8 cellular contexts compared by ENCODE assay signal in the genomic region with DNA sequence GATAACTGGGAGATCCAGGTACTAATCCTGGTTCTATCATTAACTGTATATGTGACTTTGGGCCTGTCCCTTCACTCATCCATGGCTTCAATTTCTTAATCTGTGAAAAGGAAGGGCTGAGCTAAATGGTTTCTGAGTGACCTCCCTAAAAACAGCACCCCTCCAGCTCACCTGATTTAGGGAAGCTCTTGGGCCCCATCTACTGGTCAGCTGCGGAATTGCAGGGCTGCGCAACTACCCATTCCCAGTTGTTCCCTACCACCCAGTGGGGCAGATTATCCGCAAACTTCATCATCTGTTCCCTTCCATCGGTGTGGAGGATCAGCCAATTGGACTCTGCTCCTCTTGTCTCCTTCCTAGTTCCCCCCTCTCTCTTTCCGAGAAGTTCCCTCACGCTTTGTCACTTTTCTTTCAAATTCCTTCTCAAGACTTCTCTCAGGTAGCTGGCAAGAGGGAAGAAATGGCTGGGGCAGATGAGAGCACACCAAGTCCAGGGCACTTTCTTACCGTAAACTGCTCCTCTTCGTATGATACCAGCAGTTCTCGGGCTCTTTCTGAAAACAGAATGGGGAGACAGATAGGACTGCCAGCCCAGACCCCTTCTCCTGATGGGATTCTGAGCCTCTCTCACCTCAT. TPM values are rescaled to one million over a fixed set of nuclear protein-coding genes. Genes with fewer than 3 reads are reported as not detected.
DNase-seq lines count a peak whose midpoint lies in the region; ATAC-seq, FAIRE-seq and TF ChIP-seq lines count a peak whose summit lies in the region.

No MANE protein-coding gene starts in this region.

- no peak overlapping the region for H3K27ac Mint-ChIP-seq in T-helper 17 cell

- H4K20me1 ChIP-seq in K562 (replicated peaks; ENCODE audit: control insufficient read depth, insufficient read depth, low read length), result no peaks in the 10 kb centered on the region; the same call in none of the 2 replicates

- no peak overlapping the region for H2AFZ ChIP-seq in K562 (ENCODE audit: low read depth, low read length)

- peaks cover 27% of the 10 kb centered on the region for H3K36me3 ChIP-seq in A673 (ENCODE audit: insufficient read depth, low read length, poor library complexity, severe bottlenecking)
- H3K36me3 ChIP-seq in K562 (ENCODE audit: control insufficient read depth, insufficient read depth, low read length), result peaks cover 86% of the 10 kb centered on the region
- no peaks in the 10 kb centered on the region for H3K36me3 ChIP-seq in kidney epithelial cell (ENCODE audit: control insufficient read depth, insufficient read depth, low read length)

- no peaks in the 10 kb centered on the region for H3K27me3 Mint-ChIP-seq in T-helper 17 cell

- no peaks in the 10 kb centered on the region for H3K9me1 ChIP-seq in K562 (ENCODE audit: control insufficient read depth, insufficient read depth, low read length)

- CTCF ChIA-PET in A673 (lab: Charles Lee), result interaction anchor here (0.6 kb wide), 1 partner anchor 385 kb away, joined by 3 read pairs; no protein-coding TSS in a partner anchor
- CTCF ChIA-PET in K562 (lab: Yijun Ruan, JAX; ENCODE audit: low intra/inter-chr PET ratio), result no interaction called here

- POLR2A ChIA-PET in A673 (lab: Charles Lee; ENCODE audit: low non-redundant PET) (no interaction called here), K562 (lab: Yijun Ruan, JAX) (interaction anchor here (0.7 kb wide), 1 partner anchor 1616 kb away, joined by 3 read pairs; no protein-coding TSS in a partner anchor)

- no peak overlapping the region for H3K27ac ChIP-seq in A673 (ENCODE audit: low read depth, low read length, poor library complexity, severe bottlenecking)
- H3K27ac ChIP-seq in K562 (ENCODE audit: extremely low read depth, low read depth, low read length), result no peak overlapping the region

- TF ChIP-seq RAD21 in K562 (CRISPR knock-in tag; conservative IDR thresholded peaks at IDR 0.05 in 1 of 2, IDR thresholded peaks at IDR 0.05 in 1 of 2), result peak in 1 of 2 experiments; percentile 61; a peak in 3 of 4 replicates

- H3K9me3 ChIP-seq in A673 (ENCODE audit: low read depth, low read length, poor library complexity, severe bottlenecking) (no peaks in the 10 kb centered on the region), T-helper 17 cell (ENCODE audit: control insufficient read depth, low read length, poor library complexity, severe bottlenecking) (no peaks in the 10 kb centered on the region), K562 (replicated peaks; ENCODE audit: control insufficient read depth, insufficient read depth, low read depth, low read length) (no peaks in the 10 kb centered on the region)

- no peak overlapping the region for H3K9ac ChIP-seq in K562 (ENCODE audit: insufficient read depth in 1 of 2, low read depth in 2 of 2, low read length in 2 of 2)

- in situ Hi-C loops in K562 (cut with MboI), result no loop called here

- H3K4me1 ChIP-seq in A673 (ENCODE audit: insufficient read depth, low read length, poor library complexity, severe bottlenecking) (no peaks in the 10 kb centered on the region), K562 (replicated peaks in 1 of 2; ENCODE audit: control insufficient read depth in 2 of 2, insufficient read depth in 2 of 2, low read length in 2 of 2) (peaks cover 0 to 7% of the 10 kb centered on the region in 2 experiments; a peak in 2 of 5 replicates)

- peaks cover 20% of the 10 kb centered on the region for H3K79me2 ChIP-seq in K562 (ENCODE audit: control insufficient read depth, insufficient read depth, low read length)

- peak; percentile 62 for ATAC-seq in HG03460 (IDR thresholded peaks at IDR 0.05; ENCODE audit: unreplicated experiment)
- peak; percentile 71 for ATAC-seq in T-helper 17 cell
- peak; percentile 89 for ATAC-seq in K562
- no peak for ATAC-seq in HG02571 (IDR thresholded peaks at IDR 0.05; ENCODE audit: unreplicated experiment)

- H3K4me1 Mint-ChIP-seq in T-helper 17 cell, result peaks cover 14% of the 10 kb centered on the region

- no peak for TF ChIP-seq EP300 in K562 (IDR thresholded peaks at IDR 0.05; ENCODE audit: low read length)

- WGBS in K562 (ENCODE audit: insufficient coverage, low coverage, missing lambda C conversion rate), result 20% methylated on average over 8 of the region's 9 CpGs

- H3K4me3 Mint-ChIP-seq in T-helper 17 cell, result no peak overlapping the region

- no TSS peak for BruUV-seq in A673 (replicated peaks; lab: Mats Ljungman, UMichigan)
- no TSS peak for BruUV-seq in K562 (replicated peaks; lab: Mats Ljungman, UMichigan)

- H3K36me3 Mint-ChIP-seq in T-helper 17 cell (ENCODE audit: low read depth), result no peaks in the 10 kb centered on the region

- peak; percentile 98 for TF ChIP-seq CTCF in A673 (conservative IDR thresholded peaks at IDR 0.05; ENCODE audit: low read depth, low read length)
- TF ChIP-seq CTCF in GM12874 (IDR thresholded peaks at IDR 0.05; ENCODE audit: insufficient read depth, low read depth, low read length), result peak; percentile 95
- peak; percentile 77 to 97 (median 78) for TF ChIP-seq CTCF in K562 (IDR thresholded peaks at IDR 0.05 in 2 of 3, conservative IDR thresholded peaks at IDR 0.05 in 1 of 3; ENCODE audit: insufficient read depth in 2 of 3, low read depth in 1 of 3, low read length in 3 of 3)
- TF ChIP-seq CTCF in kidney epithelial cell (IDR thresholded peaks at IDR 0.05; ENCODE audit: insufficient read depth, low read length, poor library complexity, severe bottlenecking), result peak; percentile 96

- FAIRE-seq in K562 (lab: Jason Lieb, UNC), result peak; percentile 82

- H3K4me3 ChIP-seq in A673 (ENCODE audit: low read depth, low read length, poor library complexity, severe bottlenecking) (no peak overlapping the region), K562 (no peak overlapping the region), kidney epithelial cell (ENCODE audit: low read depth, low read length) (no peak overlapping the region)

- no peaks in the 10 kb centered on the region for H3K27me3 ChIP-seq in A673 (replicated peaks; ENCODE audit: insufficient read depth, low read depth, low read length, poor library complexity)
- H3K27me3 ChIP-seq in K562 (ENCODE audit: control insufficient read depth in 2 of 2, insufficient read depth in 2 of 2, low read length in 2 of 2), result no peaks in the 10 kb centered on the region
- no peaks in the 10 kb centered on the region for H3K27me3 ChIP-seq in kidney epithelial cell (ENCODE audit: control insufficient read depth, insufficient read depth, low read length)

- no peak for TF ChIP-seq POLR2A in K562 (conservative IDR thresholded peaks at IDR 0.05)

- intact Hi-C loops in A673 (cut with micrococcal nuclease; ENCODE audit: unreplicated experiment) (no loop called here), K562 (cut with micrococcal nuclease) (no loop called here)

- no peak overlapping the region for H3K4me2 ChIP-seq in K562 (ENCODE audit: insufficient read depth, low read length)

- DNase-seq in A673 (ENCODE audit: low spot score), result peak; percentile 50
- DNase-seq in T-helper 17 cell, result peak; percentile 22 to 32 (median 31)
- peak; percentile 55 to 72 (median 70) for DNase-seq in K562 (ENCODE audit: extremely low read depth in 1 of 4, low spot score in 3 of 4)
- DNase-seq in kidney epithelial cell (ENCODE audit: low read depth), result no peak
- DNase-seq in stimulated activated CD8-positive, alpha-beta memory T cell treated with anti-CD3 and anti-CD28 coated beads, Interleukin-12 subunit alpha, Interleukin-12 subunit beta, amount 100 ng/mL, for 4 hours (ENCODE audit: low read depth), result peak; percentile 29

TF ChIP-seq in K562, 482 proteins besides CTCF, POLR2A, EP300 and RAD21:
- TF ChIP-seq KLF16 (IDR thresholded peaks at IDR 0.05) (peak; percentile 42; the same call in 1 of the 2 replicates), EGR1 (conservative IDR thresholded peaks at IDR 0.05) (no peak), NRF1 (conservative IDR thresholded peaks at IDR 0.05 in 1 of 2, IDR thresholded peaks at IDR 0.05 in 1 of 2) (0 out of 4 replicates have a peak, but pooled peaks of 1 of the 2 experiments have one; percentile 23), ARID2 (IDR thresholded peaks at IDR 0.05) (no peak), SMC3 (conservative IDR thresholded peaks at IDR 0.05; ENCODE audit: insufficient read depth, low read depth, low read length) (0 out of 2 replicates have a peak, but pooled peaks have one; percentile 34), BDP1 (IDR thresholded peaks at IDR 0.05; ENCODE audit: insufficient read depth, insufficient read length) (no peak)

RNA-seq across cellular contexts. Expression of gene LAS1L, which starts 5.8 kb away (rescaled TPM):
- total RNA-seq in A673 (2021), result 65.4 and 66.9 TPM in 2 replicates
- total RNA-seq in T-helper 17 cell, result 10 to 100 TPM; 33.6 to 40.2 TPM
- 71.6 and 91.0 TPM in 2 replicates for total RNA-seq in K562 (2011; cell fraction: chromatin; rRNA removed; ENCODE audit: low replicate concordance)
- 40.7 and 43.7 TPM in 2 replicates for total RNA-seq in K562 (2011; cell fraction: nucleolus; rRNA removed)
- total RNA-seq in K562 (2011; cell fraction: nucleoplasm; rRNA removed), result 75.2 and 145 TPM in 2 replicates
- 86.4 and 94.9 TPM in 2 replicates for total RNA-seq in K562 (2014; rRNA removed)
- total RNA-seq in K562 (2014; rRNA removed; fragmentation: Illumina TruSeq; extraction: Trizol), result 62.6 and 67.1 TPM in 2 replicates
- 77.4 and 80.1 TPM in 2 replicates for total RNA-seq in K562 (2015; rRNA removed; fragmentation: Illumina TruSeq; extraction: Trizol)
- total RNA-seq in K562 (2021), result 87.7 and 92.6 TPM in 2 replicates
- polyA plus RNA-seq in K562 (2011; rRNA removed), result 74.3 and 85.4 TPM in 2 replicates
- polyA plus RNA-seq in K562 (2011; cell fraction: cytosol; rRNA removed), result 72.9 and 84.1 TPM in 2 replicates
- 122 and 134 TPM in 2 replicates for polyA plus RNA-seq in K562 (2011; cell fraction: nucleus; rRNA removed)
- polyA plus RNA-seq in K562 (2012), result 50.6 and 69.1 TPM in 2 replicates
- 106 and 112 TPM in 2 replicates for polyA plus RNA-seq in K562 (2014; fragmentation: Illumina TruSeq; extraction: Trizol)
- polyA plus RNA-seq in K562 (2014; fragmentation: Nextera tagmentation; extraction: Ambion mirVana), result 100 to 1,000 TPM in 1 of 2 experiments, 10 to 100 TPM in 1; 43.3 to 116 TPM
- polyA plus RNA-seq in K562 (2014; rRNA removed), result 105 and 119 TPM in 2 replicates
- 53.6 and 74.7 TPM in 2 replicates for polyA minus RNA-seq in K562 (2011; rRNA and poly(A)+ RNA removed)
- 34.1 and 34.2 TPM in 2 replicates for polyA minus RNA-seq in K562 (2011; cell fraction: cytosol; rRNA and poly(A)+ RNA removed)
- 20.9 and 26.9 TPM in 2 replicates for polyA minus RNA-seq in K562 (2011; cell fraction: nucleus; rRNA and poly(A)+ RNA removed)
- total RNA-seq in kidney epithelial cell, result 28.2 and 37.4 TPM in 2 replicates
